10 cellular contexts compared by ENCODE assay signal in genomic region chr11:68364581-68364980, GRCh38.
"Had no signal": no experiment of that assay in that cellular context is flagged by ENCODE, and none has a peak within 500 bp of the region (broad histone marks: within the 10 kb centered on the region; RNA-seq: fewer than 3 reads in every experiment).

No MANE protein-coding gene starts in this region.

- H3K9me3 ChIP-seq: heart left ventricle had no signal

- ATAC-seq: heart left ventricle had no signal

- H3K4me3 Mint-ChIP-seq: activated CD4-positive, alpha-beta T cell treated with anti-CD3 and anti-CD28 coated beads, Interleukin-2, amount 10 ng/mL, durations not matched to agents 7 days and 5 days; activated naive CD8-positive, alpha-beta T cell treated with anti-CD3 and anti-CD28 coated beads for 36 hours; memory B cell had no signal

- H3K27ac Mint-ChIP-seq: activated CD4-positive, alpha-beta T cell treated with anti-CD3 and anti-CD28 coated beads, Interleukin-2, amount 10 ng/mL, durations not matched to agents 7 days and 5 days; activated naive CD8-positive, alpha-beta T cell treated with anti-CD3 and anti-CD28 coated beads for 36 hours had no signal

- H3K4me3 ChIP-seq: heart left ventricle had no signal

- DNase-seq: activated CD4-positive, alpha-beta T cell treated with anti-CD3 and anti-CD28 coated beads, Interleukin-2, amount 10 ng/mL, durations not matched to agents 7 days and 5 days; activated effector memory CD4-positive, alpha-beta T cell treated with anti-CD3 and anti-CD28 coated beads, Interleukin-2, amount 50 U/mL, for 16 hours; activated naive CD8-positive, alpha-beta T cell treated with anti-CD3 and anti-CD28 coated beads for 36 hours; activated T-cell treated with anti-CD3 and anti-CD28 coated beads, Interleukin-2, amount 50 U/mL, for 1 hour; foreskin melanocyte; heart left ventricle; retina; trophoblast cell had no signal

- H3K4me1 ChIP-seq: parathyroid adenoma had no signal

- H3K9me3 Mint-ChIP-seq: activated CD4-positive, alpha-beta T cell treated with anti-CD3 and anti-CD28 coated beads, Interleukin-2, amount 10 ng/mL, durations not matched to agents 7 days and 5 days; activated naive CD8-positive, alpha-beta T cell treated with anti-CD3 and anti-CD28 coated beads for 36 hours; memory B cell had no signal

- H3K27me3 ChIP-seq: heart left ventricle had no signal

- H3K27me3 Mint-ChIP-seq: activated CD4-positive, alpha-beta T cell treated with anti-CD3 and anti-CD28 coated beads, Interleukin-2, amount 10 ng/mL, durations not matched to agents 7 days and 5 days; activated naive CD8-positive, alpha-beta T cell treated with anti-CD3 and anti-CD28 coated beads for 36 hours; memory B cell had no signal

- H3K27ac ChIP-seq: heart left ventricle, parathyroid adenoma had no signal

- H3K9ac ChIP-seq: parathyroid adenoma had no signal

- H3K4me1 Mint-ChIP-seq: activated naive CD8-positive, alpha-beta T cell treated with anti-CD3 and anti-CD28 coated beads for 36 hours had no signal

- H3K79me2 ChIP-seq: parathyroid adenoma had no signal

- H2AFZ ChIP-seq: parathyroid adenoma had no signal
